Comparison of ENCODE assay signal across 11 cellular contexts in the genomic region with DNA sequence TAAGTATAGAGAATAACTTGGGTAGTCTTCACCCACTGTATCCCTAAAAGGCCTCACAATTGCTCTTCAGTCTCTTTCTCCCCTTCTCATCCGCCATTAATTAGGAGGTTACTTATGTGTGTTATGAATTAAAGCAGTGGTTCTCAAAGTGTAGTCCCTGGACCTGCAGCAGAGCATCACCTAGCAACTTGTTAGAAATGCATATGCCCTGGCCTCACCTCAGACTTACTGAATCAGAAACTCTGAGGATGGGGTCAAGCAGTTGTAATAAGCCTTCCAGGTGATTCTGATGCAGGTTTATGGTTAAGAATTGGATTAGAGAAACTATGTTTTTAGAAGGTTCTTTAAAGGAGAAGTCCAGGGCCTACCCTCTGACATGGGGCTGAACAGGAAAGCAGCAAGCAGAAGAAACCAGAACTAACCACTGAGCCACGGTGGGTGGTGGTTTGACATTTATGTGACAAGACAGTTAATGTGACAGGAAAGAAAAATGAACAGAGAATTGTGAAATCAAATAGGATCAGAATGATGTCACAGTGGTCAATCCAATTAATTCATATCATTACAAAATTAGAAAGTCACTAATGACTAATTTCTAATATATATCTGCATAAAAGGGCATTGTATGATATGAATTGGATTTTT. TPM values are rescaled to one million over a fixed set of nuclear protein-coding genes. Genes with fewer than 3 reads are reported as not detected.
A peak's percentile ranks its signal among the peaks of the same experiment; 100 is the strongest.
DNase-seq lines count a peak whose midpoint lies in the region; ATAC-seq and TF ChIP-seq lines count a peak whose summit lies in the region.
"Had no signal": no experiment of that assay in that cellular context is flagged by ENCODE, and none has a peak within 500 bp of the region (broad histone marks: within the 10 kb centered on the region; RNA-seq: fewer than 3 reads in every experiment).

No MANE protein-coding gene starts in this region.

- H3K36me3 ChIP-seq in right atrium auricular region = no peaks in the 10 kb centered on the region
- no peaks in the 10 kb centered on the region for H3K36me3 ChIP-seq in transverse colon
- H3K36me3 ChIP-seq in GM23248 (ENCODE audit: low read depth) = no peaks in the 10 kb centered on the region

- H3K4me3 ChIP-seq in NB4 (ENCODE audit: low read depth, low read length) = no peak overlapping the region
- no peak overlapping the region for H3K4me3 ChIP-seq in right atrium auricular region
- H3K4me3 ChIP-seq in transverse colon = no peak overlapping the region
- no peak overlapping the region for H3K4me3 ChIP-seq in GM23248
- H3K4me3 ChIP-seq: hepatocyte had no signal

- peak; percentile 76 for DNase-seq in activated CD4-positive, alpha-beta T cell treated with anti-CD3 and anti-CD28 coated beads, Interleukin-2, amount 10 ng/mL, durations not matched to agents 24 days and 14 days
- no peak for DNase-seq in activated CD4-positive, alpha-beta T cell treated with anti-CD3 and anti-CD28 coated beads for 4 hours
- peak; percentile 74 for DNase-seq in NB4 (ENCODE audit: low read depth)
- peak; percentile 71 for DNase-seq in right atrium auricular region (ENCODE audit: low spot score)
- DNase-seq in transverse colon = peak; percentile 47
- DNase-seq in DMS53 (lab: John Stamatoyannopoulos, UW) = no peak
- DNase-seq in GM23248 = no peak
- DNase-seq: activated naive CD4-positive, alpha-beta T cell treated with Interleukin-2 at 50 U/mL for 16 hours; NCI-H526 treated with DMSO at 0.1 percent for 48 hours had no signal

- no peaks in the 10 kb centered on the region for H3K27me3 Mint-ChIP-seq in activated CD4-positive, alpha-beta T cell treated with anti-CD3 and anti-CD28 coated beads, Interleukin-2, amount 10 ng/mL, durations not matched to agents 24 days and 14 days

- H3K4me1 ChIP-seq in right atrium auricular region (no peaks in the 10 kb centered on the region), transverse colon (peaks cover 0 to 27% (median 4%) of the 10 kb centered on the region in 4 donors), GM23248 (ENCODE audit: insufficient read depth) (peaks cover 15% of the 10 kb centered on the region)

- no peaks in the 10 kb centered on the region for H3K27me3 ChIP-seq in right atrium auricular region
- no peaks in the 10 kb centered on the region for H3K27me3 ChIP-seq in transverse colon
- no peaks in the 10 kb centered on the region for H3K27me3 ChIP-seq in GM23248 (replicated peaks; ENCODE audit: insufficient read depth)
- H3K27me3 ChIP-seq: hepatocyte had no signal

- H3K79me2 ChIP-seq in GM23248 (ENCODE audit: insufficient read depth) = no peaks in the 10 kb centered on the region
- H3K79me2 ChIP-seq: hepatocyte had no signal

- intact Hi-C loops in activated CD4-positive, alpha-beta T cell treated with anti-CD3 and anti-CD28 coated beads, Interleukin-2, amount 10 ng/mL, durations not matched to agents 24 days and 14 days (cut with micrococcal nuclease) = loop anchor here (1.0 kb wide), 1 partner anchor 39 kb away; no protein-coding TSS in a partner anchor
- intact Hi-C loops in transverse colon (cut with DNase I; ENCODE audit: low total_unique reads) = no loop called here

- no peak for TF ChIP-seq EP300 in transverse colon (IDR thresholded peaks at IDR 0.05; ENCODE audit: low read depth)

- in situ Hi-C loops in transverse colon (cut with MboI; ENCODE audit: low pct_ligation_motif_present in 1 of 4, low pct_unique_long_range_greater_than_20kb in 1 of 4, low sequenced_read_pairs in 3 of 4) (no loop called here), GM23248 (cut with MboI) (no loop called here)

- peaks cover 16% of the 10 kb centered on the region for H3K9me3 Mint-ChIP-seq in activated CD4-positive, alpha-beta T cell treated with anti-CD3 and anti-CD28 coated beads, Interleukin-2, amount 10 ng/mL, durations not matched to agents 24 days and 14 days

- H3K9ac ChIP-seq in GM23248 = no peak overlapping the region

- WGBS in transverse colon (ENCODE audit: low coverage in 1 of 2), 2 donors = 60 to 70% methylated on average over 1 to 2 of the region's 2 CpGs
- 47 to 54% methylated on average over 2 of the region's 2 CpGs for WGBS in GM23248 (ENCODE audit: low coverage in 1 of 2, low lambda C conversion rate in 2 of 2, missing lambda C conversion rate in 2 of 2), 2 experiments

- H3K27ac Mint-ChIP-seq in activated CD4-positive, alpha-beta T cell treated with anti-CD3 and anti-CD28 coated beads, Interleukin-2, amount 10 ng/mL, durations not matched to agents 24 days and 14 days = peak overlapping the region; percentile 92

- no peaks in the 10 kb centered on the region for H4K20me1 ChIP-seq in GM23248 (ENCODE audit: insufficient read depth)

- no peak for ATAC-seq in GM19328 (IDR thresholded peaks at IDR 0.05; ENCODE audit: unreplicated experiment)

- no peak overlapping the region for H2AFZ ChIP-seq in GM23248
- H2AFZ ChIP-seq: hepatocyte had no signal

- no peaks in the 10 kb centered on the region for H3K9me3 ChIP-seq in right atrium auricular region
- no peaks in the 10 kb centered on the region for H3K9me3 ChIP-seq in transverse colon
- no peaks in the 10 kb centered on the region for H3K9me3 ChIP-seq in GM23248 (ENCODE audit: low read depth)

- H3K4me2 ChIP-seq in GM23248 (ENCODE audit: unreplicated experiment) = no peak overlapping the region
- H3K4me2 ChIP-seq: hepatocyte had no signal

- H3K4me1 Mint-ChIP-seq in activated CD4-positive, alpha-beta T cell treated with anti-CD3 and anti-CD28 coated beads, Interleukin-2, amount 10 ng/mL, durations not matched to agents 24 days and 14 days = peaks cover 56% of the 10 kb centered on the region

- no peak for TF ChIP-seq POLR2A in NB4 (IDR thresholded peaks at IDR 0.05; ENCODE audit: extremely low read depth, insufficient read length)
- TF ChIP-seq POLR2A in transverse colon (IDR thresholded peaks at IDR 0.05) = no peak

- peaks cover 4% of the 10 kb centered on the region for H3F3A ChIP-seq in GM23248 (ENCODE audit: insufficient read depth)

- no peaks in the 10 kb centered on the region for H3K9me2 ChIP-seq in GM23248 (ENCODE audit: insufficient read depth)

- TF ChIP-seq CTCF in NB4 (IDR thresholded peaks at IDR 0.05; ENCODE audit: low read depth, low read length) (no peak), right atrium auricular region (IDR thresholded peaks at IDR 0.05) (no peak), transverse colon (IDR thresholded peaks at IDR 0.05) (no peak)

- peak overlapping the region; percentile 59 for H3K4me3 Mint-ChIP-seq in activated CD4-positive, alpha-beta T cell treated with anti-CD3 and anti-CD28 coated beads, Interleukin-2, amount 10 ng/mL, durations not matched to agents 24 days and 14 days

- peak overlapping the region; percentile 59 to 66 for H3K27ac ChIP-seq in right atrium auricular region
- peak overlapping the region; percentile 9 to 70 (median 62) for H3K27ac ChIP-seq in transverse colon
- no peak overlapping the region for H3K27ac ChIP-seq in GM23248

- peaks cover 21% of the 10 kb centered on the region for H3K36me3 Mint-ChIP-seq in activated CD4-positive, alpha-beta T cell treated with anti-CD3 and anti-CD28 coated beads, Interleukin-2, amount 10 ng/mL, durations not matched to agents 24 days and 14 days (ENCODE audit: low read depth)

RNA-seq across cellular contexts. Expression of a gene that starts 37.6 kb away (rescaled TPM):
- total RNA-seq in activated CD4-positive, alpha-beta T cell treated with anti-CD3 and anti-CD28 coated beads, Interleukin-2, amount 10 ng/mL, durations not matched to agents 24 days and 14 days = 13.0 and 17.0 TPM in 2 replicates
- total RNA-seq in right atrium auricular region (10 to 100 TPM; 12.3 to 15.0 TPM), transverse colon (10 to 100 TPM in 2 of 4 donors, 1 to 10 TPM in 2; 5.1 to 35.6 (median 11.0) TPM)
- not detected in 2 replicates for total RNA-seq in GM23248 (2014; rRNA removed; shearing (Covaris generic))
- 0.29 and 0.35 TPM in 2 replicates for polyA plus RNA-seq in GM23248 (2016; fragmentation: Nextera tagmentation; extraction: Ambion mirVana)

Comparison
In these comparisons a context has a peak if more than half of its experiments do, and no peak if none do; other contexts are left out.
1. DNase-seq: peak in activated CD4-positive, alpha-beta T cell treated with anti-CD3 and anti-CD28 coated beads, Interleukin-2, amount 10 ng/mL, durations not matched to agents 24 days and 14 days (single experiment), NB4 (single experiment), right atrium auricular region (single experiment) and transverse colon (single experiment); none in activated CD4-positive, alpha-beta T cell treated with anti-CD3 and anti-CD28 coated beads for 4 hours (0 of 2), DMS53 (single experiment) and GM23248 (single experiment).